ENCODE assay signal across 22 cellular contexts in the genomic region with DNA sequence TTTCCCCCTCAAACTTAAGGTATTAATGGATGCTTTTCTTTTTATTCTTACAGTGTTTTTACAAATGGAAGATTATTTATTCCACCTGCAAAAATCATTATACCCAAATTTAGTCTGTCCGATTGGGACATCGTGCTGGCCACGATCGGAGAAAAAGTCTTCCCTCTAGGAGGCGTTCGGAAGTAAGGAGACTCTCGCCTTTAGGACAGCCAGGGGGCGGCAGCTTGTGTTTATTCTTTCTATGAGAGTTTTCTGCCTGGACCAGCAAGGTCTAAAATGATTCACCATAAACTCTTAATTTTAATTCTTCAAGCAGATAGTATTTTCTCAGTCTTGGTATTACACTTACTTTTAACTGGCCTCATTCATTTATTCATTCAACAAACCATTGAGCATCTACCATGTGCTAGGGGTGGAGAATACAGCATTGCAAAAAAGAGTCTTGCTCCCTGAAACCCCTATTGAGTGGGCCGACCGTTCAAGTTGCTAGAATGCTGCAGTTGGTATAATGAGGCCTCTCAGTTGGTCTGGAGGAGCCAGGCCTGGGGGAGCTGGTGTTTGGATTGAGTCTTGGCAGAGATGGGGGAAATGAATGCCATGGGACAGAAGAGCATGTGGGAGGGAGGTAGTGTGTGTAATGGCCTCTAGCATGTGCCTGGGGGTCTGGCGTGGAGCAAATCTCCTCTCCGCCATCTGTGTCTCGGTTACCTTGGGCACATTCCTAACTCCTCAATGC. TPM values are rescaled to one million over a fixed set of nuclear protein-coding genes. Genes with fewer than 3 reads are reported as not detected.
DNase-seq lines count a peak whose midpoint lies in the region; ATAC-seq, FAIRE-seq and TF ChIP-seq lines count a peak whose summit lies in the region.
"Had no signal": no experiment of that assay in that cellular context is flagged by ENCODE, and none has a peak within 500 bp of the region (broad histone marks: within the 10 kb centered on the region; RNA-seq: fewer than 3 reads in every experiment).

No MANE protein-coding gene starts in this region.

- H3K27me3 ChIP-seq in AG04450 (ENCODE audit: control insufficient read depth, insufficient read depth, low read length), result peaks cover 8% of the 10 kb centered on the region
- peaks cover 23% of the 10 kb centered on the region for H3K27me3 ChIP-seq in PC-3 (ENCODE audit: low read length)
- no peaks in the 10 kb centered on the region for H3K27me3 ChIP-seq in neural progenitor cell
- no peaks in the 10 kb centered on the region for H3K27me3 ChIP-seq in small intestine (ENCODE audit: control insufficient read depth in 2 of 2, insufficient read depth in 2 of 2, low read length in 2 of 2)
- H3K27me3 ChIP-seq: SJSA1 had no signal

- no peak for FAIRE-seq in small intestine (lab: Jason Lieb, UNC)
- FAIRE-seq: A204.1, G401.6 had no signal

- no peaks in the 10 kb centered on the region; the same call in 1 of the 2 replicates for H3K9me3 ChIP-seq in AG04450 (ENCODE audit: control insufficient read depth, insufficient read depth, low read length)
- no peaks in the 10 kb centered on the region for H3K9me3 ChIP-seq in PC-3 (ENCODE audit: low read length)
- H3K9me3 ChIP-seq in neural progenitor cell (ENCODE audit: low read depth), result no peaks in the 10 kb centered on the region
- no peaks in the 10 kb centered on the region for H3K9me3 ChIP-seq in small intestine (ENCODE audit: control insufficient read depth, low read depth)
- H3K9me3 ChIP-seq: Caco-2, SJSA1 had no signal

- ATAC-seq in PC-3 (no peak), GM18867 (IDR thresholded peaks at IDR 0.05; ENCODE audit: unreplicated experiment) (no peak)
- ATAC-seq: CD8-positive, alpha-beta T cell had no signal

- H3K79me2 ChIP-seq in PC-3 (ENCODE audit: low read length) (no peaks in the 10 kb centered on the region), neural progenitor cell (ENCODE audit: low read depth) (no peaks in the 10 kb centered on the region)

- no peaks in the 10 kb centered on the region for H3K4me1 Mint-ChIP-seq in neural progenitor cell

- CTCF ChIA-PET in AG04450 (lab: Charles Lee) (interaction anchor here (0.6 to 6.5 kb wide), 4 partner anchors 14 to 85 kb away, joined by 3 to 72 read pairs (median 14); no protein-coding TSS in a partner anchor), PC-3 (lab: Charles Lee) (no interaction called here)

- H3K4me3 Mint-ChIP-seq in neural progenitor cell, result no peak overlapping the region
- H3K4me3 Mint-ChIP-seq: CD8-positive, alpha-beta T cell had no signal

- H3K9me2 ChIP-seq in PC-3 (replicated peaks; ENCODE audit: low read length), result no peaks in the 10 kb centered on the region

- H3K36me3 Mint-ChIP-seq in neural progenitor cell, result no peaks in the 10 kb centered on the region
- H3K36me3 Mint-ChIP-seq: CD8-positive, alpha-beta T cell had no signal

- DNase-seq in AG04450 (ENCODE audit: low read depth, low spot score) (no peak), PC-3 (no peak), coronary artery (ENCODE audit: low spot score) (peak; percentile 52), neural progenitor cell (ENCODE audit: low spot score) (peak; percentile 18), small intestine (no peak), germinal center (ENCODE audit: low spot score) (no peak)
- DNase-seq: Caco-2; CD8-positive, alpha-beta T cell; IMR-90; MM.1S; NCI-H2029; NCI-H446; NCI-H524 treated with DMSO at 0.1 percent for 48 hours; NCI-H774; Right ventricle myocardium superior had no signal

- peak; percentile 19; the same call in 1 of the 2 replicates for TF ChIP-seq CTCF in AG04450 (IDR thresholded peaks at IDR 0.05; ENCODE audit: low read depth, low read length)
- TF ChIP-seq CTCF in PC-3 (conservative IDR thresholded peaks at IDR 0.05; ENCODE audit: low read depth, low read length), result 0 out of 2 replicates have a peak, but pooled peaks have one; percentile 12
- TF ChIP-seq CTCF in coronary artery (IDR thresholded peaks at IDR 0.05), result no peak
- peak; percentile 24 for TF ChIP-seq CTCF in neural progenitor cell (IDR thresholded peaks at IDR 0.05)

- no peaks in the 10 kb centered on the region for H3F3A ChIP-seq in PC-3 (ENCODE audit: low read length, unreplicated experiment)
- H3F3A ChIP-seq in neural progenitor cell (ENCODE audit: low read depth), result peaks cover 13% of the 10 kb centered on the region

- no TSS peak for BruUV-seq in PC-3 (replicated peaks; lab: Mats Ljungman, UMichigan)

- no peaks in the 10 kb centered on the region for H4K20me1 ChIP-seq in PC-3 (ENCODE audit: low read length)
- H4K20me1 ChIP-seq in neural progenitor cell (ENCODE audit: low read depth), result no peaks in the 10 kb centered on the region

- no peak overlapping the region for H3K4me2 ChIP-seq in PC-3 (ENCODE audit: low read length)
- no peak overlapping the region for H3K4me2 ChIP-seq in neural progenitor cell
- H3K4me2 ChIP-seq: KMS-11 had no signal

- intact Hi-C loops in PC-3 (cut with micrococcal nuclease), result no loop called here

- WGBS in small intestine, 3 donors, result 87 to 94% (median 94%) methylated on average over 13 of the region's 13 CpGs

- peaks cover 2% of the 10 kb centered on the region for H3K9me3 Mint-ChIP-seq in neural progenitor cell
- H3K9me3 Mint-ChIP-seq: CD8-positive, alpha-beta T cell had no signal

- H2AFZ ChIP-seq in PC-3 (ENCODE audit: low read length) (no peak overlapping the region), neural progenitor cell (replicated peaks) (no peak overlapping the region)

- POLR2A ChIA-PET in AG04450 (lab: Yijun Ruan, JAX), result no interaction called here
- POLR2A ChIA-PET in PC-3 (lab: Charles Lee; ENCODE audit: unreplicated experiment), result no interaction called here

- H3K4me3 ChIP-seq in AG04450 (ENCODE audit: low read depth, low read length), result no peak overlapping the region
- H3K4me3 ChIP-seq in PC-3 (ENCODE audit: low read length), result no peak overlapping the region
- no peak overlapping the region for H3K4me3 ChIP-seq in coronary artery
- no peak overlapping the region for H3K4me3 ChIP-seq in neural progenitor cell
- no peak overlapping the region for H3K4me3 ChIP-seq in small intestine (ENCODE audit: low read depth in 1 of 2, low read length in 2 of 2)
- H3K4me3 ChIP-seq: SJSA1 had no signal

- H3K9ac ChIP-seq in PC-3 (ENCODE audit: low read length), result no peak overlapping the region
- H3K9ac ChIP-seq in neural progenitor cell, result no peak overlapping the region
- H3K9ac ChIP-seq: KMS-11 had no signal

- no peaks in the 10 kb centered on the region for H3K27me3 Mint-ChIP-seq in neural progenitor cell (ENCODE audit: insufficient read depth, low read depth)

- H3K27ac ChIP-seq in AG04450 (ENCODE audit: low read depth, low read length), result no peak overlapping the region
- H3K27ac ChIP-seq in PC-3 (ENCODE audit: low read length), result no peak overlapping the region
- no peak overlapping the region for H3K27ac ChIP-seq in coronary artery
- no peak overlapping the region for H3K27ac ChIP-seq in neural progenitor cell
- no peak overlapping the region for H3K27ac ChIP-seq in small intestine (ENCODE audit: low read depth in 1 of 2, low read length in 1 of 2)
- H3K27ac ChIP-seq: C4-2B, KMS-11, SJSA1 had no signal

- H3K4me1 ChIP-seq in PC-3 (ENCODE audit: insufficient read depth, low read length) (no peaks in the 10 kb centered on the region), neural progenitor cell (peaks cover 7% of the 10 kb centered on the region), small intestine (ENCODE audit: control insufficient read depth in 2 of 2, insufficient read depth in 1 of 2, low read depth in 1 of 2, low read length in 1 of 2) (no peaks in the 10 kb centered on the region)
- H3K4me1 ChIP-seq: Caco-2, SJSA1 had no signal

- no peak overlapping the region for H3K27ac Mint-ChIP-seq in neural progenitor cell
- H3K27ac Mint-ChIP-seq: CD8-positive, alpha-beta T cell had no signal

- no peaks in the 10 kb centered on the region for H3K36me3 ChIP-seq in PC-3 (ENCODE audit: low read depth, low read length)
- H3K36me3 ChIP-seq in neural progenitor cell, result no peaks in the 10 kb centered on the region
- no peaks in the 10 kb centered on the region for H3K36me3 ChIP-seq in small intestine (ENCODE audit: control insufficient read depth in 2 of 2, insufficient read depth in 2 of 2, low read length in 2 of 2)
- H3K36me3 ChIP-seq: SJSA1 had no signal

RNA-seq across cellular contexts. Expression of a gene that starts 38.7 kb away (rescaled TPM):
- polyA plus RNA-seq in AG04450 (2011; rRNA removed) (not detected in 2 replicates), small intestine (not detected)
- polyA minus RNA-seq in AG04450 (2011; rRNA and poly(A)+ RNA removed), result not detected in 2 replicates
- total RNA-seq in PC-3 (2014; rRNA removed) (not detected in 2 replicates), neural progenitor cell (ENCODE audit: low replicate concordance) (not detected in 2 replicates)
- total RNA-seq: Caco-2; CD8-positive, alpha-beta T cell; H4; IMR-90; Right ventricle myocardium superior; SJSA1 had no signal
- polyA plus RNA-seq: IMR-90 had no signal

Comparison
In these comparisons a context has a peak if more than half of its experiments do, and no peak if none do; other contexts are left out.
1. DNase-seq: peak in coronary artery (single experiment) and neural progenitor cell (single experiment); none in AG04450 (single experiment), PC-3 (single experiment), small intestine (single experiment) and germinal center (single experiment).